8 cellular contexts compared by ENCODE assay signal in genomic region chr7:100053201-100053600, GRCh38. TPM values are rescaled to one million over a fixed set of nuclear protein-coding genes. Genes with fewer than 3 reads are reported as not detected.
DNase-seq lines count a peak whose midpoint lies in the region; ATAC-seq, FAIRE-seq and TF ChIP-seq lines count a peak whose summit lies in the region.

No MANE protein-coding gene starts in this region.

- H3K4me1 ChIP-seq in BE2C (no peaks in the 10 kb centered on the region), gastrocnemius medialis (peaks cover 8 to 15% of the 10 kb centered on the region in 2 donors)

- peaks cover 18% of the 10 kb centered on the region for H3K36me3 ChIP-seq in BE2C
- H3K36me3 ChIP-seq in WERI-Rb-1, result peaks cover 15% of the 10 kb centered on the region
- H3K36me3 ChIP-seq in gastrocnemius medialis, result peaks cover 0 to 17% of the 10 kb centered on the region in 2 donors

- H3K9me3 ChIP-seq in BE2C (no peaks in the 10 kb centered on the region), WERI-Rb-1 (ENCODE audit: severe bottlenecking) (no peaks in the 10 kb centered on the region), gastrocnemius medialis (no peaks in the 10 kb centered on the region)

- intact Hi-C loops in gastrocnemius medialis (cut with DNase I; ENCODE audit: low total_unique reads), result loop anchor here (1.0 to 2.0 kb wide), 2 partner anchors 58 to 74 kb away; no protein-coding TSS in a partner anchor

- no peak for FAIRE-seq in GM12892 (lab: Jason Lieb, UNC)
- peak; percentile 47 for FAIRE-seq in frontal cortex (lab: Jason Lieb, UNC)

- ATAC-seq in gastrocnemius medialis (peak; percentile 66 to 75), HG02798 (IDR thresholded peaks at IDR 0.05; ENCODE audit: poor library complexity, unreplicated experiment) (no peak), GM18505 (IDR thresholded peaks at IDR 0.05; ENCODE audit: unreplicated experiment) (no peak)

- H3K27ac ChIP-seq in WERI-Rb-1, result no peak overlapping the region
- peak overlapping the region in 2 of 4 donors; percentile 44 to 58 for H3K27ac ChIP-seq in gastrocnemius medialis

- in situ Hi-C loops in gastrocnemius medialis (cut with MboI; ENCODE audit: low sequenced_read_pairs in 4 of 4), result no loop called here

- DNase-seq in BE2C (peak; percentile 61), GM12892 (ENCODE audit: insufficient read length) (peak; percentile 19), NCI-H2171 (lab: John Stamatoyannopoulos, UW) (peak; percentile 93), WERI-Rb-1 (peak; percentile 40), frontal cortex (ENCODE audit: low spot score in 2 of 2) (peak; percentile 65 to 74), gastrocnemius medialis (peak; percentile 25 to 60)

- H3K4me3 ChIP-seq in BE2C (ENCODE audit: low read depth, low read length), result no peak overlapping the region
- no peak overlapping the region for H3K4me3 ChIP-seq in WERI-Rb-1 (ENCODE audit: low read depth, low read length)
- no peak overlapping the region for H3K4me3 ChIP-seq in gastrocnemius medialis

- H3K27me3 ChIP-seq in BE2C (no peaks in the 10 kb centered on the region), WERI-Rb-1 (ENCODE audit: insufficient read depth, low read depth, severe bottlenecking) (no peaks in the 10 kb centered on the region), gastrocnemius medialis (no peaks in the 10 kb centered on the region)

- TF ChIP-seq POLR2A in GM12892 (IDR thresholded peaks at IDR 0.05; ENCODE audit: low read depth, low read length) (no peak), gastrocnemius medialis (IDR thresholded peaks at IDR 0.05) (no peak), GM18505 (IDR thresholded peaks at IDR 0.05; ENCODE audit: borderline replicate concordance, extremely low read depth, insufficient read depth, insufficient read length) (no peak)

- peak; percentile 40 for TF ChIP-seq CTCF in BE2C (IDR thresholded peaks at IDR 0.05; ENCODE audit: low read depth, low read length)
- TF ChIP-seq CTCF in WERI-Rb-1 (IDR thresholded peaks at IDR 0.05; ENCODE audit: low read depth, low read length), result no peak
- TF ChIP-seq CTCF in gastrocnemius medialis (IDR thresholded peaks at IDR 0.05 in 4 of 5, conservative IDR thresholded peaks at IDR 0.05 in 1 of 5), result peak in 1 of 5 experiments; percentile 17

RNA-seq across cellular contexts. Expression of gene ZSCAN21, which starts 3.6 kb away (rescaled TPM):
- 22.3 TPM for polyA plus RNA-seq in BE2C (2012; ENCODE audit: insufficient read depth, insufficient read length, low read depth)
- polyA plus RNA-seq in GM12892 (2012; ENCODE audit: missing spikeins), result 10.2 TPM
- total RNA-seq in frontal cortex (17.9 TPM), gastrocnemius medialis (10 to 100 TPM; 14.4 to 26.4 (median 22.3) TPM)

RNA-seq across cellular contexts. Expression of gene ZNF3, which starts 28.3 kb away (rescaled TPM):
- polyA plus RNA-seq in BE2C (2012; ENCODE audit: insufficient read depth, insufficient read length, low read depth), result 32.9 TPM
- 19.0 TPM for polyA plus RNA-seq in GM12892 (2012; ENCODE audit: missing spikeins)
- total RNA-seq in frontal cortex, result 44.4 TPM
- 10 to 100 TPM; 11.2 to 19.2 (median 16.1) TPM for total RNA-seq in gastrocnemius medialis

RNA-seq across cellular contexts. Expression of gene COPS6, which starts 35.6 kb away (rescaled TPM):
- 466 TPM for polyA plus RNA-seq in BE2C (2012; ENCODE audit: insufficient read depth, insufficient read length, low read depth)
- 127 TPM for polyA plus RNA-seq in GM12892 (2012; ENCODE audit: missing spikeins)
- total RNA-seq in frontal cortex (40.4 TPM), gastrocnemius medialis (10 to 100 TPM; 32.6 to 57.9 (median 39.4) TPM)

RNA-seq across cellular contexts. Expression of gene ZKSCAN1, which starts 37.8 kb away (rescaled TPM):
- 20.1 TPM for polyA plus RNA-seq in BE2C (2012; ENCODE audit: insufficient read depth, insufficient read length, low read depth)
- 21.8 TPM for polyA plus RNA-seq in GM12892 (2012; ENCODE audit: missing spikeins)
- total RNA-seq in frontal cortex (85.2 TPM), gastrocnemius medialis (10 to 100 TPM; 15.0 to 17.7 (median 15.5) TPM)

RNA-seq across cellular contexts. Expression of gene MCM7, which starts 48.0 kb away (rescaled TPM):
- 135 TPM for polyA plus RNA-seq in BE2C (2012; ENCODE audit: insufficient read depth, insufficient read length, low read depth)
- polyA plus RNA-seq in GM12892 (2012; ENCODE audit: missing spikeins), result 151 TPM
- total RNA-seq in frontal cortex (35.9 TPM), gastrocnemius medialis (10 to 100 TPM; 23.9 to 45.7 (median 36.1) TPM)

Comparison
In these comparisons a context has a peak if more than half of its experiments do, and no peak if none do; other contexts are left out.
1. DNase-seq: peak in every context shown above with its lines; median percentile 93 in NCI-H2171; 70 in frontal cortex; 61 in BE2C; 42 in gastrocnemius medialis; 40 in WERI-Rb-1; 19 in GM12892.
2. ATAC-seq: peak in gastrocnemius medialis (2 of 2); none in HG02798 (single experiment) and GM18505 (single experiment).